1 cellular context compared by ENCODE assay signal in genomic region chr18:63312731-63313408, GRCh38.
TF ChIP-seq lines count a peak whose summit lies in the region.

No MANE protein-coding gene starts in this region.

TF ChIP-seq in IMR-90, 13 proteins besides CTCF, POLR2A, EP300 and RAD21 (continued from another document):
- no peak for TF ChIP-seq MAFK (IDR thresholded peaks at IDR 0.05; ENCODE audit: low read depth, low read length)
- TF ChIP-seq ELK1 (IDR thresholded peaks at IDR 0.05; ENCODE audit: borderline replicate concordance, low read depth, low read length), result no peak
- no peak for TF ChIP-seq BHLHE40 (IDR thresholded peaks at IDR 0.05; ENCODE audit: low read depth, low read length)
- TF ChIP-seq MXI1 (IDR thresholded peaks at IDR 0.05; ENCODE audit: borderline replicate concordance, low read depth, low read length), result no peak
- TF ChIP-seq NFE2L2 (IDR thresholded peaks at IDR 0.05; ENCODE audit: low read depth, low read length), result no peak
- TF ChIP-seq CHD1 (IDR thresholded peaks at IDR 0.05; ENCODE audit: low read depth, low read length), result no peak
- no peak for TF ChIP-seq CEBPB (IDR thresholded peaks at IDR 0.05; ENCODE audit: low read depth, low read length)
- no peak for TF ChIP-seq USF2 (IDR thresholded peaks at IDR 0.05; ENCODE audit: low read depth, low read length)
- TF ChIP-seq SMC3 (IDR thresholded peaks at IDR 0.05; ENCODE audit: low read depth, low read length), result no peak
- no peak for TF ChIP-seq RCOR1 (IDR thresholded peaks at IDR 0.05; ENCODE audit: insufficient replicate concordance, low read length)
